In the genomic region with DNA sequence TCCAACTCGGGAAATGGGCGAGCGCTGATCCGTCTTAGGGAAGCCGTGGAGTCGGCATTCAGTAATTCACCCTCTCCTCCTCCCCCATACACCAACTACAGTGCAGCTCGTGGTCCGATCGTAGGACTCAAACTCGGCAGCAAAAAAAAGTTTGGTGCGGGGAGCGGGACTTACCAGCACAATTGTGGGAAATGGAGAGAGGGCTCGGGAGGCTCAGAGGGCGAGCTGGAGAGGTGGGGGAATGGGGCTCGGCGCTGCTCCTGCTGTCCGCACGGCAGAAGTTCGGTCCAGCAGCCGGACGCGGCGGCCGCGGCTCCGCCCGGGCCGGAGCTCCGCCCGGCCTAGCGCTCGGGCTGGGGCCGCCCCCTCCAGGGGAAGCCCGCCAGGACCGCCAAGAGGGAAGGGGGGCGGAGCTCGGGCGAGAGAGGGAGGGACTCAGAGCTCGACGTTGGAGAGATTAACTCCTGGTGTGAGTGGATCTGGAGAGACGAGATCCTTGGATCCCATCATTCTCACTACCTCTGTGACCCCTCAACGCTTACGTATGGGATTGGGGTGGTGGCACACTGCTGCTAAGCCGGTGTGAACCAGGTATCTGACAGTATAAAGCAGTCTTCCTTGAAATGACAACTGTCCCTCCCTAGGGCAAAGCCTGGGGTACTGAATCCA, we compare ENCODE assay signal across 1 cellular context.
TF ChIP-seq lines count a peak whose summit lies in the region.

No MANE protein-coding gene starts in this region.

TF ChIP-seq in IMR-90, 13 proteins besides CTCF, POLR2A, EP300 and RAD21:
- TF ChIP-seq MXI1 (IDR thresholded peaks at IDR 0.05; ENCODE audit: borderline replicate concordance, low read depth, low read length) (peak; percentile 10; the same call in 1 of the 2 replicates), NFE2L2 (IDR thresholded peaks at IDR 0.05; ENCODE audit: low read depth, low read length) (no peak), RFX5 (IDR thresholded peaks at IDR 0.05; ENCODE audit: low read depth, low read length) (no peak), FOS (IDR thresholded peaks at IDR 0.05; ENCODE audit: low read depth, low read length) (no peak), CEBPB (IDR thresholded peaks at IDR 0.05; ENCODE audit: low read depth, low read length) (no peak), MAFK (IDR thresholded peaks at IDR 0.05; ENCODE audit: low read depth, low read length) (no peak), MAZ (IDR thresholded peaks at IDR 0.05; ENCODE audit: borderline replicate concordance, low read depth, low read length) (peak; percentile 82; the same call in 1 of the 2 replicates)
- TF ChIP-seq, protein P1, sequence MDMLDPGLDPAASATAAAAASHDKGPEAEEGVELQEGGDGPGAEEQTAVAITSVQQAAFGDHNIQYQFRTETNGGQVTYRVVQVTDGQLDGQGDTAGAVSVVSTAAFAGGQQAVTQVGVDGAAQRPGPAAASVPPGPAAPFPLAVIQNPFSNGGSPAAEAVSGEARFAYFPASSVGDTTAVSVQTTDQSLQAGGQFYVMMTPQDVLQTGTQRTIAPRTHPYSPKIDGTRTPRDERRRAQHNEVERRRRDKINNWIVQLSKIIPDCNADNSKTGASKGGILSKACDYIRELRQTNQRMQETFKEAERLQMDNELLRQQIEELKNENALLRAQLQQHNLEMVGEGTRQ (IDR thresholded peaks at IDR 0.05; ENCODE audit: low read depth, low read length): no peak
- TF ChIP-seq, protein P2, sequence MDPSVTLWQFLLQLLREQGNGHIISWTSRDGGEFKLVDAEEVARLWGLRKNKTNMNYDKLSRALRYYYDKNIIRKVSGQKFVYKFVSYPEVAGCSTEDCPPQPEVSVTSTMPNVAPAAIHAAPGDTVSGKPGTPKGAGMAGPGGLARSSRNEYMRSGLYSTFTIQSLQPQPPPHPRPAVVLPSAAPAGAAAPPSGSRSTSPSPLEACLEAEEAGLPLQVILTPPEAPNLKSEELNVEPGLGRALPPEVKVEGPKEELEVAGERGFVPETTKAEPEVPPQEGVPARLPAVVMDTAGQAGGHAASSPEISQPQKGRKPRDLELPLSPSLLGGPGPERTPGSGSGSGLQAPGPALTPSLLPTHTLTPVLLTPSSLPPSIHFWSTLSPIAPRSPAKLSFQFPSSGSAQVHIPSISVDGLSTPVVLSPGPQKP (IDR thresholded peaks at IDR 0.05; ENCODE audit: borderline replicate concordance, low read depth, low read length): no peak
